Comparison of ENCODE assay signal across 23 cellular contexts in genomic region chr5:125603321-125603720, GRCh38.
DNase-seq lines count a peak whose midpoint lies in the region; FAIRE-seq lines count a peak whose summit lies in the region.
"Had no signal": no experiment of that assay in that cellular context is flagged by ENCODE, and none has a peak within 500 bp of the region (broad histone marks: within the 10 kb centered on the region; RNA-seq: fewer than 3 reads in every experiment).

No MANE protein-coding gene starts in this region.

- H3K36me3 ChIP-seq in GM23248 (ENCODE audit: low read depth) (no peaks in the 10 kb centered on the region), adipocyte (ENCODE audit: control insufficient read depth, insufficient read depth, low read length, severe bottlenecking) (no peaks in the 10 kb centered on the region)
- H3K36me3 ChIP-seq: MG63, SJSA1 had no signal

- H3K27ac ChIP-seq in GM23248, result no peak overlapping the region
- H3K27ac ChIP-seq: A549, SJSA1 had no signal

- 82 to 84% methylated on average over 3 of the region's 3 CpGs for WGBS in GM23248 (ENCODE audit: low coverage in 1 of 2, low lambda C conversion rate in 2 of 2, missing lambda C conversion rate in 2 of 2), 2 experiments

- no peak overlapping the region for H3K4me3 ChIP-seq in GM23248
- H3K4me3 ChIP-seq in adipocyte (ENCODE audit: low read length), result no peak overlapping the region
- H3K4me3 ChIP-seq: A549, MG63, SJSA1 had no signal

- no peaks in the 10 kb centered on the region for H3K27me3 ChIP-seq in GM23248 (replicated peaks; ENCODE audit: insufficient read depth)
- no peaks in the 10 kb centered on the region for H3K27me3 ChIP-seq in adipocyte (replicated peaks; ENCODE audit: control insufficient read depth, insufficient read depth, low read length)
- H3K27me3 ChIP-seq: MG63, SJSA1 had no signal

- H3K9ac ChIP-seq in GM23248, result no peak overlapping the region
- no peak overlapping the region for H3K9ac ChIP-seq in adipocyte (ENCODE audit: low read length)

- H3F3A ChIP-seq in GM23248 (ENCODE audit: insufficient read depth), result no peaks in the 10 kb centered on the region

- H3K9me3 ChIP-seq in GM23248 (ENCODE audit: low read depth) (no peaks in the 10 kb centered on the region), adipocyte (ENCODE audit: control insufficient read depth, low read length) (no peaks in the 10 kb centered on the region)
- H3K9me3 ChIP-seq: A549, MG63, SJSA1 had no signal

- no peaks in the 10 kb centered on the region for H4K20me1 ChIP-seq in GM23248 (ENCODE audit: insufficient read depth)

- H3K4me2 ChIP-seq in GM23248 (ENCODE audit: unreplicated experiment), result no peak overlapping the region
- H3K4me2 ChIP-seq: A549 had no signal

- H2AFZ ChIP-seq in GM23248, result no peak overlapping the region

- peak; percentile 66 for FAIRE-seq in colon (lab: Jason Lieb, UNC)
- FAIRE-seq: A549, D721Med, GM19239, H54 had no signal

- no peaks in the 10 kb centered on the region for H3K79me2 ChIP-seq in GM23248 (ENCODE audit: insufficient read depth)

- H3K9me2 ChIP-seq in GM23248 (ENCODE audit: insufficient read depth), result no peaks in the 10 kb centered on the region

- H3K4me1 ChIP-seq in GM23248 (ENCODE audit: insufficient read depth), result no peaks in the 10 kb centered on the region
- peaks cover 3% of the 10 kb centered on the region for H3K4me1 ChIP-seq in adipocyte (ENCODE audit: control insufficient read depth, insufficient read depth, low read length)
- H3K4me1 ChIP-seq: A549 had no signal

- in situ Hi-C loops in GM23248 (cut with MboI), result no loop called here

- DNase-seq in GM23248 (peak; percentile 63), adipocyte (ENCODE audit: low read depth) (peak; percentile 28), renal cortical epithelial cell (ENCODE audit: low read depth) (peak; percentile 36), putamen (ENCODE audit: low spot score) (no peak), NCI-H2029 treated with DMSO at 0.1 percent for 48 hours (lab: John Stamatoyannopoulos, UW) (no peak), NCI-H345 treated with DMSO at 0.1 percent for 48 hours (lab: John Stamatoyannopoulos, UW; ENCODE audit: unreplicated experiment) (no peak)
- DNase-seq: DMS53, EL, Kasumi-1, MG63, NCI-H1048, NCI-H1417 treated with DMSO at 0.1 percent for 48 hours, NCI-H187, NCI-H2107, NCI-H2227 treated with DMSO at 0.1 percent for 48 hours, NCI-H510A treated with DMSO at 0.1 percent for 48 hours, NCI-H748 treated with DMSO at 0.1 percent for 48 hours had no signal

Comparison
In these comparisons a context has a peak if more than half of its experiments do, and no peak if none do; other contexts are left out.
1. DNase-seq: peak in GM23248 (single experiment), adipocyte (single experiment) and renal cortical epithelial cell (single experiment); none in putamen (single experiment), NCI-H2029 treated with DMSO at 0.1 percent for 48 hours (single experiment) and NCI-H345 treated with DMSO at 0.1 percent for 48 hours (single experiment).